29 cellular contexts compared by ENCODE assay signal in the genomic region with DNA sequence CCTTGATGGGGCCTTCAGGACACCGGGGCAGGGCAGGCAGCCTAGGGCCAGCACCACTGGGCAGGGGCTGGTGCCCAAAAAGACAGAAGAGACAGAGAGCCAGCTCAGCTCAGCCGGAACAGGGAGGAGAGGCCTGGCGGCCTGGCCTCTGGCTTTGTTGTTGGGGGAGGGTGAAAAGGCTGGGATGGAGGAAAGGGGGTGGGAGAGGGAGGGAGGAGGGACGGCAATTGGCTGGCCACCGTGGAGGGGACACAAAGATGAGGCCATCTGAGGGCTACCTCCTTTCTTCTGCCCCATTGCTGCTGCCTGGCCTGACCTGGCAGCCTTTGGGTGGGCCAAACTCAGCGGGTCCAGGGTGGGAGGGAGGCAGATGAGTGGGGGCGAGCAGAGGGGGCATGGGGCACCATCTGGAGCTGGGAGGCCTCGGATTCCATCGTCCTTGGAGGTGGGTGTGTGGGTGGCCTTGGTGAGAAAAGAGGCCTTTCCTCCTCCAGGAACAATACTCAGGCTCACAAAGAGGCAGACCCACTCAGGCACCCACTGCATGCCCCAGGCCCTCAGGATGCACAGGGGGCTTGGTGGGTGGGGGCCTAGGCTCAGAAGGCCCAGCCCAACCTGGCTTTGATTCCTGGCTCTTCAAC. TPM values are rescaled to one million over a fixed set of nuclear protein-coding genes. Genes with fewer than 3 reads are reported as not detected.
"Had no signal": no experiment of that assay in that cellular context is flagged by ENCODE, and none has a peak within 500 bp of the region (broad histone marks: within the 10 kb centered on the region; RNA-seq: fewer than 3 reads in every experiment).

No MANE protein-coding gene starts in this region.

- H3K27ac Mint-ChIP-seq: activated CD4-positive, alpha-beta T cell treated with anti-CD3 and anti-CD28 coated beads, Interleukin-2, amount 10 ng/mL, durations not matched to agents 24 days and 14 days; activated CD8-positive, alpha-beta memory T cell treated with anti-CD3 and anti-CD28 coated beads, Interleukin-2, amount 10 ng/mL, durations not matched to agents 7 days and 5 days; activated CD8-positive, alpha-beta T cell treated with anti-CD3 and anti-CD28 coated beads for 36 hours; activated naive CD8-positive, alpha-beta T cell; T-helper 17 cell had no signal

- DNase-seq: activated CD4-positive, alpha-beta T cell treated with anti-CD3 and anti-CD28 coated beads, Interleukin-2, amount 10 ng/mL, durations not matched to agents 24 days and 14 days; activated CD8-positive, alpha-beta memory T cell treated with anti-CD3 and anti-CD28 coated beads, Interleukin-2, amount 10 ng/mL, durations not matched to agents 7 days and 5 days; activated CD8-positive, alpha-beta T cell treated with anti-CD3 and anti-CD28 coated beads for 36 hours; activated gamma-delta T cell treated with Interleukin-2 at 50 U/mL for 16 hours; activated T-cell treated with anti-CD3 and anti-CD28 coated beads for 4 hours; amniotic stem cell; colonic mucosa; dorsolateral prefrontal cortex; esophagus squamous epithelium; gastrocnemius medialis; head of caudate nucleus; left cardiac atrium; naive thymus-derived CD4-positive, alpha-beta T cell; pancreas; small intestine; stimulated activated CD4-positive, alpha-beta T cell treated with anti-CD3 and anti-CD28 coated beads, Interleukin-2, amount 100 ng/mL, for 48 hours; stimulated activated CD8-positive, alpha-beta memory T cell treated with anti-CD3 and anti-CD28 coated beads, Interleukin-4, amount 100 ng/mL, for 48 hours; stimulated activated naive CD4-positive, alpha-beta T cell; SW 1271; T-helper 17 cell had no signal

- H3K36me3 Mint-ChIP-seq: activated CD8-positive, alpha-beta memory T cell treated with anti-CD3 and anti-CD28 coated beads, Interleukin-2, amount 10 ng/mL, durations not matched to agents 7 days and 5 days; activated naive CD8-positive, alpha-beta T cell; naive thymus-derived CD4-positive, alpha-beta T cell; type B pancreatic cell had no signal

- H3K27me3 ChIP-seq: breast epithelium, colonic mucosa, gastrocnemius medialis, pancreas had no signal

- H3K27me3 Mint-ChIP-seq: activated CD8-positive, alpha-beta T cell treated with anti-CD3 and anti-CD28 coated beads for 36 hours; activated naive CD8-positive, alpha-beta T cell had no signal

- H3K9me3 Mint-ChIP-seq: activated CD4-positive, alpha-beta T cell treated with anti-CD3 and anti-CD28 coated beads, Interleukin-2, amount 10 ng/mL, durations not matched to agents 24 days and 14 days; activated CD8-positive, alpha-beta T cell treated with anti-CD3 and anti-CD28 coated beads for 36 hours; type B pancreatic cell had no signal

- H3K4me3 ChIP-seq: breast epithelium, colonic mucosa, dorsolateral prefrontal cortex, esophagus squamous epithelium, gastrocnemius medialis, lung, pancreas, thoracic aorta had no signal

- H3K27ac ChIP-seq: breast epithelium, colonic mucosa, dorsolateral prefrontal cortex, gastrocnemius medialis, neutrophil, pancreas, thoracic aorta had no signal

- FAIRE-seq: islet of Langerhans, pancreas, small intestine had no signal

- H3K9me3 ChIP-seq: breast epithelium, colonic mucosa, esophagus squamous epithelium, gastrocnemius medialis, neutrophil, pancreas, thoracic aorta had no signal

- H3K36me3 ChIP-seq: breast epithelium, colonic mucosa, esophagus squamous epithelium, gastrocnemius medialis, neutrophil, pancreas, thoracic aorta had no signal

- H3K4me1 ChIP-seq: breast epithelium had no signal

- ATAC-seq: activated CD8-positive, alpha-beta memory T cell treated with anti-CD3 and anti-CD28 coated beads, Interleukin-2, amount 10 ng/mL, durations not matched to agents 7 days and 5 days; activated CD8-positive, alpha-beta T cell treated with anti-CD3 and anti-CD28 coated beads for 36 hours; gastrocnemius medialis; left cardiac atrium; naive thymus-derived CD4-positive, alpha-beta T cell; pancreas; sciatic nerve; T-helper 17 cell had no signal

- H3K4me3 Mint-ChIP-seq: activated CD4-positive, alpha-beta T cell treated with anti-CD3 and anti-CD28 coated beads, Interleukin-2, amount 10 ng/mL, durations not matched to agents 24 days and 14 days; activated CD8-positive, alpha-beta memory T cell treated with anti-CD3 and anti-CD28 coated beads, Interleukin-2, amount 10 ng/mL, durations not matched to agents 7 days and 5 days; activated CD8-positive, alpha-beta T cell treated with anti-CD3 and anti-CD28 coated beads for 36 hours; activated naive CD8-positive, alpha-beta T cell; naive thymus-derived CD4-positive, alpha-beta T cell; T-helper 17 cell; type B pancreatic cell had no signal

RNA-seq across cellular contexts. Expression of a gene that starts 16.6 kb away (rescaled TPM):
- total RNA-seq: activated CD4-positive, alpha-beta T cell treated with anti-CD3 and anti-CD28 coated beads, Interleukin-2, amount 10 ng/mL, durations not matched to agents 24 days and 14 days had no signal

RNA-seq across cellular contexts. Expression of a gene that starts 50.1 kb away (rescaled TPM):
- total RNA-seq: activated CD4-positive, alpha-beta T cell treated with anti-CD3 and anti-CD28 coated beads, Interleukin-2, amount 10 ng/mL, durations not matched to agents 24 days and 14 days; activated CD8-positive, alpha-beta memory T cell treated with anti-CD3 and anti-CD28 coated beads, Interleukin-2, amount 10 ng/mL, durations not matched to agents 7 days and 5 days; activated CD8-positive, alpha-beta T cell treated with anti-CD3 and anti-CD28 coated beads for 36 hours; esophagus squamous epithelium; pancreas; pulmonary artery endothelial cell; thoracic aorta had no signal
- polyA plus RNA-seq: naive thymus-derived CD4-positive, alpha-beta T cell had no signal
